Comparison of ENCODE assay signal across 8 cellular contexts in genomic region chr11:2885017-2885675, GRCh38. TPM values are rescaled to one million over a fixed set of nuclear protein-coding genes. Genes with fewer than 3 reads are reported as not detected.
DNase-seq lines count a peak whose midpoint lies in the region; ATAC-seq, FAIRE-seq and TF ChIP-seq lines count a peak whose summit lies in the region.

No MANE protein-coding gene starts in this region.

- H3K4me3 ChIP-seq in BLaER1 (peak overlapping the region; percentile 86), GM23338 (peak overlapping the region; percentile 64), OCI-LY7 (ENCODE audit: low read depth, low read length, poor library complexity, severe bottlenecking) (peak overlapping the region; percentile 65), kidney (ENCODE audit: low read length in 2 of 2) (peak overlapping the region; percentile 70 to 74)

- H3K27ac Mint-ChIP-seq in GM23338, result no peak overlapping the region
- no peak overlapping the region for H3K27ac Mint-ChIP-seq in stimulated activated memory B cell treated with anti-CD40 and anti-IgM and Interleukin-4, amounts not matched to agents 10 μg/mL and 1 μg/mL and 100 μg/mL, for 72 hours

- no peaks in the 10 kb centered on the region for H3K9me2 ChIP-seq in GM23338 (ENCODE audit: insufficient read depth)
- no peaks in the 10 kb centered on the region for H3K9me2 ChIP-seq in OCI-LY7 (ENCODE audit: insufficient read depth, low read length)

- intact Hi-C loops in OCI-LY7 (cut with micrococcal nuclease; ENCODE audit: unreplicated experiment), result loop anchor here (5.0 kb wide), 1 partner anchor 193 kb away; no protein-coding TSS in a partner anchor
- intact Hi-C loops in kidney (cut with DNase I), result loop anchor here (10.0 kb wide), 1 partner anchor 460 kb away; no protein-coding TSS in a partner anchor

- POLR2A ChIA-PET in OCI-LY7 (lab: Charles Lee), result no interaction called here

- CTCF ChIA-PET in OCI-LY7 (lab: Charles Lee; ENCODE audit: unreplicated experiment), result no interaction called here

- no peaks in the 10 kb centered on the region for H3K79me2 ChIP-seq in GM23338 (replicated peaks; ENCODE audit: insufficient read depth)
- H3K79me2 ChIP-seq in OCI-LY7 (ENCODE audit: insufficient read depth, low read depth, low read length), result no peaks in the 10 kb centered on the region

- peaks cover 15% of the 10 kb centered on the region; the same call in 1 of the 2 replicates for H3F3A ChIP-seq in GM23338 (replicated peaks; ENCODE audit: low read depth)

- H3K4me1 ChIP-seq in BLaER1 (peaks cover 76% of the 10 kb centered on the region), GM23338 (ENCODE audit: insufficient read depth) (peaks cover 27% of the 10 kb centered on the region), OCI-LY7 (ENCODE audit: insufficient read depth, low read length, poor library complexity, severe bottlenecking) (peaks cover 13% of the 10 kb centered on the region), kidney (ENCODE audit: control insufficient read depth in 1 of 2, insufficient read depth in 1 of 2, low read depth in 1 of 2, low read length in 2 of 2) (peaks cover 4 to 12% of the 10 kb centered on the region in 2 donors)

- H3K27me3 ChIP-seq in BLaER1 (peaks cover 31% of the 10 kb centered on the region), GM23338 (ENCODE audit: insufficient read depth) (peaks cover 72% of the 10 kb centered on the region)

- H3K9me3 ChIP-seq in BLaER1 (no peaks in the 10 kb centered on the region), OCI-LY7 (ENCODE audit: low read length) (no peaks in the 10 kb centered on the region), kidney (ENCODE audit: control insufficient read depth in 1 of 2, low read length in 2 of 2) (no peaks in the 10 kb centered on the region)

- peak; percentile 14 for ATAC-seq in GM23338
- ATAC-seq in stimulated activated memory B cell treated with anti-CD40 and anti-IgM and Interleukin-4, amounts not matched to agents 10 μg/mL and 1 μg/mL and 100 μg/mL, for 72 hours, result peak; percentile 0

- peak overlapping the region; percentile 55; the same call in 1 of the 2 replicates for H3K27ac ChIP-seq in BLaER1
- no peak overlapping the region for H3K27ac ChIP-seq in GM23338 (ENCODE audit: low read depth)
- no peak overlapping the region for H3K27ac ChIP-seq in OCI-LY7 (ENCODE audit: low read depth, low read length, poor library complexity, severe bottlenecking)
- H3K27ac ChIP-seq in caudate nucleus (ENCODE audit: low read depth, low read length), result peak overlapping the region; percentile 83
- peak overlapping the region; percentile 76 to 90 for H3K27ac ChIP-seq in kidney (ENCODE audit: low read depth in 2 of 2, low read length in 2 of 2)

- FAIRE-seq in kidney (lab: Jason Lieb, UNC), result no peak

- H3K4me1 Mint-ChIP-seq in GM23338, result peaks cover 23% of the 10 kb centered on the region
- H3K4me1 Mint-ChIP-seq in stimulated activated memory B cell treated with anti-CD40 and anti-IgM and Interleukin-4, amounts not matched to agents 10 μg/mL and 1 μg/mL and 100 μg/mL, for 72 hours, result peaks cover 28% of the 10 kb centered on the region

- H3K9ac ChIP-seq in BLaER1 (peak overlapping the region; percentile 26), kidney (ENCODE audit: low read length in 2 of 2) (peak overlapping the region in 1 of 2 donors; percentile 32)

- H3K4me3 Mint-ChIP-seq in GM23338, result peak overlapping the region; percentile 80
- peak overlapping the region; percentile 76 for H3K4me3 Mint-ChIP-seq in stimulated activated memory B cell treated with anti-CD40 and anti-IgM and Interleukin-4, amounts not matched to agents 10 μg/mL and 1 μg/mL and 100 μg/mL, for 72 hours

- H3K9me3 Mint-ChIP-seq in GM23338, result 0 out of 3 replicates have a peak, but pooled peaks cover 2% of the 10 kb centered on the region
- no peaks in the 10 kb centered on the region for H3K9me3 Mint-ChIP-seq in stimulated activated memory B cell treated with anti-CD40 and anti-IgM and Interleukin-4, amounts not matched to agents 10 μg/mL and 1 μg/mL and 100 μg/mL, for 72 hours

- H2AFZ ChIP-seq in GM23338 (peak overlapping the region; percentile 47; the same call in 1 of the 2 replicates), OCI-LY7 (ENCODE audit: low read length) (no peak overlapping the region)

- DNase-seq in GM23338 (ENCODE audit: low spot score), result peak; percentile 73
- DNase-seq in OCI-LY7 (ENCODE audit: low spot score), result no peak
- DNase-seq in caudate nucleus (lab: John Stamatoyannopoulos, UW), result peak in 27 of 61 donors; percentile 20 to 73 (median 56)
- DNase-seq in kidney, result peak; percentile 88
- no peak for DNase-seq in NCI-H1048 (lab: John Stamatoyannopoulos, UW)
- no peak for DNase-seq in HCEC 1CT

- H3K36me3 ChIP-seq in BLaER1, result no peaks in the 10 kb centered on the region
- no peaks in the 10 kb centered on the region for H3K36me3 ChIP-seq in GM23338 (ENCODE audit: insufficient read depth)
- H3K36me3 ChIP-seq in OCI-LY7 (ENCODE audit: insufficient read depth, low read length), result no peaks in the 10 kb centered on the region
- no peaks in the 10 kb centered on the region for H3K36me3 ChIP-seq in kidney (ENCODE audit: control insufficient read depth in 1 of 2, insufficient read depth in 2 of 2, low read length in 2 of 2)

- no TSS peak for BruUV-seq in OCI-LY7 (replicated peaks; lab: Mats Ljungman, UMichigan)

- H3K36me3 Mint-ChIP-seq in GM23338 (ENCODE audit: low read depth), result peaks cover 6% of the 10 kb centered on the region; the same call in 2 of the 3 replicates
- H3K36me3 Mint-ChIP-seq in stimulated activated memory B cell treated with anti-CD40 and anti-IgM and Interleukin-4, amounts not matched to agents 10 μg/mL and 1 μg/mL and 100 μg/mL, for 72 hours, result no peaks in the 10 kb centered on the region

- TF ChIP-seq CTCF in GM23338 (conservative IDR thresholded peaks at IDR 0.05; ENCODE audit: low read depth in 2 of 2) (peak in 1 of 2 experiments; percentile 59; a peak in 2 of 4 replicates), OCI-LY7 (conservative IDR thresholded peaks at IDR 0.05; ENCODE audit: low read length) (no peak), kidney (IDR thresholded peaks at IDR 0.05; ENCODE audit: borderline replicate concordance, extremely low read depth, insufficient read depth) (peak; percentile 36)

- peaks cover 51% of the 10 kb centered on the region for H3K27me3 Mint-ChIP-seq in GM23338 (ENCODE audit: insufficient read depth, low read depth, poor library complexity)
- H3K27me3 Mint-ChIP-seq in stimulated activated memory B cell treated with anti-CD40 and anti-IgM and Interleukin-4, amounts not matched to agents 10 μg/mL and 1 μg/mL and 100 μg/mL, for 72 hours, result peaks cover 24% of the 10 kb centered on the region

- H3K4me2 ChIP-seq in BLaER1, result peak overlapping the region; percentile 92
- peak overlapping the region; percentile 86 for H3K4me2 ChIP-seq in GM23338
- peak overlapping the region; percentile 80 for H3K4me2 ChIP-seq in OCI-LY7 (ENCODE audit: low read length)

- H4K20me1 ChIP-seq in BLaER1 (peaks cover 25% of the 10 kb centered on the region), GM23338 (replicated peaks; ENCODE audit: insufficient read depth) (peaks cover 5% of the 10 kb centered on the region; the same call in 1 of the 2 replicates), OCI-LY7 (ENCODE audit: insufficient read depth, low read length) (no peaks in the 10 kb centered on the region; the same call in 1 of the 2 replicates)

TF ChIP-seq in GM23338, 12 proteins besides CTCF, POLR2A, EP300 and RAD21 (continues in another document):
- no peak for TF ChIP-seq POLR2AphosphoS5 (IDR thresholded peaks at IDR 0.05; ENCODE audit: low read depth)

RNA-seq across cellular contexts. Expression of gene CDKN1C, which starts 0.4 kb away (rescaled TPM):
- total RNA-seq in GM23338 (2014; rRNA removed; shearing (Covaris generic)), result 22.2 and 23.5 TPM in 2 replicates
- polyA plus RNA-seq in GM23338 (2016; fragmentation: Nextera tagmentation; extraction: Ambion mirVana) (19.3 and 23.6 TPM in 2 replicates), kidney (ENCODE audit: insufficient read depth, low read depth, low replicate concordance) (192 TPM)
- total RNA-seq in OCI-LY7 (2014; rRNA removed; shearing (Covaris generic)), result 0.13 TPM in 1 of 2 replicates, not detected in the other
- total RNA-seq in OCI-LY7 (2022) (0.55 and 0.59 TPM in 2 replicates), kidney (54.8 TPM)

RNA-seq across cellular contexts. Expression of gene PHLDA2, which starts 44.1 kb away (rescaled TPM):
- 3.8 TPM in 1 of 2 replicates, not detected in the other for total RNA-seq in GM23338 (2014; rRNA removed; shearing (Covaris generic))
- polyA plus RNA-seq in GM23338 (2016; fragmentation: Nextera tagmentation; extraction: Ambion mirVana), result 16.5 and 19.2 TPM in 2 replicates
- 0.16 and 1.0 TPM in 2 replicates for total RNA-seq in OCI-LY7 (2014; rRNA removed; shearing (Covaris generic))
- 0.34 and 0.50 TPM in 2 replicates for total RNA-seq in OCI-LY7 (2022)
- 19.7 TPM for total RNA-seq in kidney
- polyA plus RNA-seq in kidney (ENCODE audit: insufficient read depth, low read depth, low replicate concordance), result 9.0 TPM

Comparison
In these comparisons a context has a peak if more than half of its experiments do, and no peak if none do; other contexts are left out.
1. H3K27ac ChIP-seq: peak in BLaER1 (single experiment), caudate nucleus (single experiment) and kidney (2 of 2); none in GM23338 (single experiment) and OCI-LY7 (single experiment).
2. DNase-seq: peak in GM23338 (single experiment) and kidney (single experiment); none in OCI-LY7 (single experiment), NCI-H1048 (single experiment) and HCEC 1CT (single experiment).
3. RNA of gene CDKN1C, which starts 0.4 kb away (total RNA-seq): 54.8 TPM in kidney (single experiment) and 22.2 to 23.5 TPM in GM23338; 0.13 to 0.59 TPM in OCI-LY7; every median in the first group is over 10 times any median in the second.
4. Peak in every context shown above with its lines, with median percentiles within 50 percentile points of each other: H3K4me2 ChIP-seq and H3K4me3 ChIP-seq.